9 cellular contexts compared by ENCODE assay signal in genomic region chr16:1863681-1864460, GRCh38. TPM values are rescaled to one million over a fixed set of nuclear protein-coding genes. Genes with fewer than 3 reads are reported as not detected.
A peak's percentile ranks its signal among the peaks of the same experiment; 100 is the strongest.
DNase-seq lines count a peak whose midpoint lies in the region; ATAC-seq and TF ChIP-seq lines count a peak whose summit lies in the region.
"Had no signal": no experiment of that assay in that cellular context is flagged by ENCODE, and none has a peak within 500 bp of the region (broad histone marks: within the 10 kb centered on the region; RNA-seq: fewer than 3 reads in every experiment).

No MANE protein-coding gene starts in this region.

- no peaks in the 10 kb centered on the region for H3K4me1 Mint-ChIP-seq in CD4-positive, alpha-beta T cell (ENCODE audit: low read depth)
- H3K4me1 Mint-ChIP-seq in HFFc6 (ENCODE audit: low read depth): no peaks in the 10 kb centered on the region

- H3K36me3 Mint-ChIP-seq in CD4-positive, alpha-beta T cell (ENCODE audit: low read depth): no peaks in the 10 kb centered on the region
- no peaks in the 10 kb centered on the region for H3K36me3 Mint-ChIP-seq in HFFc6 (ENCODE audit: low read depth)

- TF ChIP-seq CTCF in CD4-positive, alpha-beta T cell (IDR thresholded peaks at IDR 0.05): peak; percentile 71
- peak; percentile 92 for TF ChIP-seq CTCF in HFFc6 (IDR thresholded peaks at IDR 0.05)

- POLR2A ChIA-PET in CD4-positive, alpha-beta T cell (lab: Charles Lee): interaction anchor here (1.2 kb wide), 1 partner anchor 81 kb away, joined by 3 read pairs; the partner anchor contains the start of genes NUBP2 and SPSB3

- H3K4me3 Mint-ChIP-seq in CD4-positive, alpha-beta T cell: no peak overlapping the region
- no peak overlapping the region for H3K4me3 Mint-ChIP-seq in HFFc6

- no peaks in the 10 kb centered on the region for H3K27me3 ChIP-seq in CD4-positive, alpha-beta T cell (ENCODE audit: control insufficient read depth, insufficient read depth, low read length)
- peaks cover 42% of the 10 kb centered on the region for H3K27me3 ChIP-seq in adipocyte (replicated peaks; ENCODE audit: control insufficient read depth, insufficient read depth, low read length)

- no peak overlapping the region for H3K4me3 ChIP-seq in adipocyte (ENCODE audit: low read length)

- no peak overlapping the region for H3K27ac Mint-ChIP-seq in CD4-positive, alpha-beta T cell
- H3K27ac Mint-ChIP-seq in HFFc6: no peak overlapping the region

- H3K27ac ChIP-seq in CD4-positive, alpha-beta T cell (ENCODE audit: low read depth, low read length): no peak overlapping the region

- H3K9me3 ChIP-seq in CD4-positive, alpha-beta T cell (ENCODE audit: control insufficient read depth, low read length): no peaks in the 10 kb centered on the region
- no peaks in the 10 kb centered on the region for H3K9me3 ChIP-seq in adipocyte (ENCODE audit: control insufficient read depth, low read length)

- DNase-seq in CD4-positive, alpha-beta T cell: peak in 1 of 10 experiments; percentile 4
- peak; percentile 5 for DNase-seq in HFFc6
- DNase-seq in adipocyte (ENCODE audit: low read depth): peak; percentile 78
- no peak for DNase-seq in left colon
- no peak for DNase-seq in NCI-H510A treated with DMSO at 0.1 percent for 48 hours (lab: John Stamatoyannopoulos, UW)

- H3K36me3 ChIP-seq in adipocyte (ENCODE audit: control insufficient read depth, insufficient read depth, low read length, severe bottlenecking): no peaks in the 10 kb centered on the region

- intact Hi-C loops in CD4-positive, alpha-beta T cell (cut with DNase I, micrococcal nuclease): loop anchor here (1.0 to 10.0 kb wide), 4 partner anchors 37 to 291 kb away; partner anchors contain the start of genes FAHD1 (in 1 of the 2), HAGH (in 1 of the 2) and TRAF7 (in 1 of the 2)
- intact Hi-C loops in left colon (cut with DNase I, micrococcal nuclease): loop anchor here (5.0 kb wide), 2 partner anchors 58 to 68 kb away; no protein-coding TSS in a partner anchor

- H3K27me3 Mint-ChIP-seq in CD4-positive, alpha-beta T cell: peaks cover 47% of the 10 kb centered on the region
- peaks cover 21% of the 10 kb centered on the region for H3K27me3 Mint-ChIP-seq in HFFc6 (ENCODE audit: insufficient read depth)

- H3K9ac ChIP-seq in adipocyte (ENCODE audit: low read length): no peak overlapping the region

- no peaks in the 10 kb centered on the region for H3K9me3 Mint-ChIP-seq in CD4-positive, alpha-beta T cell
- no peaks in the 10 kb centered on the region for H3K9me3 Mint-ChIP-seq in HFFc6

- CTCF ChIA-PET in CD4-positive, alpha-beta T cell (lab: Charles Lee): interaction anchor here (1.2 kb wide), 1 partner anchor 140 kb away, joined by 3 read pairs; no protein-coding TSS in a partner anchor

- ATAC-seq in CD4-positive, alpha-beta T cell (ENCODE audit: poor library complexity): peak; percentile 34
- peak; percentile 58 for ATAC-seq in left colon
- no peak for ATAC-seq in GM21390 (IDR thresholded peaks at IDR 0.05; ENCODE audit: unreplicated experiment)
- ATAC-seq in HG03095 (IDR thresholded peaks at IDR 0.05; ENCODE audit: unreplicated experiment): no peak
- ATAC-seq in GM21381 (IDR thresholded peaks at IDR 0.05; ENCODE audit: unreplicated experiment): no peak

- no peaks in the 10 kb centered on the region for H3K4me1 ChIP-seq in adipocyte (ENCODE audit: control insufficient read depth, insufficient read depth, low read length)

RNA-seq across cellular contexts. Expression of gene MEIOB, which starts 8.1 kb away (rescaled TPM):
- not detected for total RNA-seq in CD4-positive, alpha-beta T cell
- total RNA-seq in HFFc6 (2021; fragmentation: NEBNext Ultra II Directional; extraction: Animal tissue kit (Norgen Biotek cat#: 25700)): not detected
- total RNA-seq in left colon: not detected
- total RNA-seq: mononuclear cell had no signal

RNA-seq across cellular contexts. Expression of gene FAHD1, which starts 36.9 kb away (rescaled TPM):
- total RNA-seq in CD4-positive, alpha-beta T cell: 1 to 10 TPM; 4.1 to 4.5 TPM
- total RNA-seq in HFFc6 (2021; fragmentation: NEBNext Ultra II Directional; extraction: Animal tissue kit (Norgen Biotek cat#: 25700)): 10 to 100 TPM; 29.4 to 40.7 (median 31.2) TPM
- 10 to 100 TPM; 60.0 to 66.9 TPM for total RNA-seq in left colon

RNA-seq across cellular contexts. Expression of gene HAGH, which starts 37.2 kb away (rescaled TPM):
- total RNA-seq in CD4-positive, alpha-beta T cell: 10 to 100 TPM; 20.9 to 22.7 TPM
- total RNA-seq in HFFc6 (2021; fragmentation: NEBNext Ultra II Directional; extraction: Animal tissue kit (Norgen Biotek cat#: 25700)): 10 to 100 TPM; 34.2 to 55.3 (median 38.7) TPM
- total RNA-seq in left colon: 10 to 100 TPM; 64.5 to 85.0 TPM

RNA-seq across cellular contexts. Expression of gene HS3ST6, which starts 54.3 kb away (rescaled TPM):
- not detected for total RNA-seq in CD4-positive, alpha-beta T cell
- total RNA-seq in HFFc6 (2021; fragmentation: NEBNext Ultra II Directional; extraction: Animal tissue kit (Norgen Biotek cat#: 25700)): not detected
- total RNA-seq in left colon: 10 to 100 TPM in 1 of 2 donors, under 1 TPM in 1; 0.31 to 11.8 TPM
- total RNA-seq: mononuclear cell had no signal

Comparison
In these comparisons a context has a peak if more than half of its experiments do, and no peak if none do; other contexts are left out.
1. ATAC-seq: peak in CD4-positive, alpha-beta T cell (single experiment) and left colon (single experiment); none in GM21390 (single experiment), HG03095 (single experiment) and GM21381 (single experiment).
2. DNase-seq: peak in HFFc6 (single experiment) and adipocyte (single experiment); none in left colon (0 of 2) and NCI-H510A treated with DMSO at 0.1 percent for 48 hours (single experiment).
3. RNA of gene FAHD1, which starts 36.9 kb away (total RNA-seq): 60.0 to 66.9 TPM in left colon and 29.4 to 40.7 TPM in HFFc6; 4.1 to 4.5 TPM in CD4-positive, alpha-beta T cell; every median in the first group is over 4 times any median in the second.